8 cellular contexts compared by ENCODE assay signal in the genomic region with DNA sequence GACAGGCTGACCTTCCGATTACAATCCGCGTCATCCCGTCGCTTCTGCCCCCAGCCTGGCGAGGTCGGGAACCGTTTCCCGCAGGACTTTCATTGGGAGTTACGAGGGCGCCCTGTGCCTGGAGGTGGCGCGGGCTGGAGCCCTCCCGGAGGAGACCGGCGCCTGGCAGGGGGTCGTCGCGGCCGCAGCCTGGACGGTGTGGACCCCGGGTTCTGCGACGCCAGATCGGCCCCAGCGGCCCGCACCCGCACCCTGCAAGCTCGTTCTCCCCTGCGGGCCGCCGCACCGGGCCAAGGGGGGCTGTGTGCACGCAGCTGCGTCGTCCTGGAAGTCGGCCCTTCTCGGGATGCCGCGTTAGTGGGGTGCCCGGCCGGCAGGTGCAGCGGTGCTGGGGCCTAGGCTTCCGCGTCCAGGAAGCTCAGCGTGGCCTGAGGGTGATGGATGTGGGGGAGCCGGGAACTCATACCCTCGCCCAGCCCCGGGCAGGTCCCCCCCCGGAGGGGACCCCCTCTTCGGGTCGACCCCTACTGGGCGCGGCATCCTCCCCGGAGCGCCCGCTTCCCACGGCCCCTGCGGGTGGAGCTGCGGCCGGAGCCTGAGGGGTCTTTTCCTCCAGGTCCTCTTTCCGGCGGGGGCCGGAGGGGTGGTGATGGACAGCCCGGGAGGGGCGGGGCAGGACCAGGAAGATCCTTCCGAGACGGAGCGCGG.
A peak's percentile ranks its signal among the peaks of the same experiment; 100 is the strongest.
DNase-seq lines count a peak whose midpoint lies in the region; ATAC-seq, FAIRE-seq and TF ChIP-seq lines count a peak whose summit lies in the region.

No MANE protein-coding gene starts in this region.

- peaks cover 21 to 29% of the 10 kb centered on the region in 2 donors for H3K36me3 Mint-ChIP-seq in CD14-positive monocyte
- peaks cover 8% of the 10 kb centered on the region for H3K36me3 Mint-ChIP-seq in activated naive CD8-positive, alpha-beta T cell

- H3K36me3 ChIP-seq in iPS-18a (ENCODE audit: control insufficient read depth, low read depth, low read length), result no peaks in the 10 kb centered on the region

- peak overlapping the region; percentile 74 for H3K4me3 ChIP-seq in iPS-18a (ENCODE audit: low read length)

- H3K4me1 ChIP-seq in iPS-18a (ENCODE audit: control insufficient read depth, low read depth, low read length), result peaks cover 14% of the 10 kb centered on the region

- peak overlapping the region; percentile 97 to 100 (median 100) for H3K27ac Mint-ChIP-seq in CD14-positive monocyte
- peak overlapping the region; percentile 64 for H3K27ac Mint-ChIP-seq in activated naive CD8-positive, alpha-beta T cell

- DNase-seq in CD14-positive monocyte (ENCODE audit: low spot score) (no peak), HTR-8/SVneo (ENCODE audit: insufficient read length, low spot score) (peak; percentile 89), NCI-H1092 treated with DMSO at 0.1 percent for 48 hours (lab: John Stamatoyannopoulos, UW) (no peak), AG20443 (ENCODE audit: low spot score) (no peak)
- DNase-seq in stimulated activated CD4-positive, alpha-beta T cell treated with anti-CD3 and anti-CD28 coated beads, Interleukin-2, amount 100 ng/mL, for 24 hours, result peak; percentile 46 to 50

- no peak overlapping the region for H3K27ac ChIP-seq in iPS-18a (ENCODE audit: low read length)

- H3K9ac ChIP-seq in iPS-18a (ENCODE audit: low read length), result peak overlapping the region; percentile 30

- intact Hi-C loops in CD14-positive monocyte (cut with micrococcal nuclease), result loop anchor here in 1 of 2 donors (5.0 kb wide), 1 partner anchor 36 kb away; no protein-coding TSS in a partner anchor

- ATAC-seq in GM21360 (IDR thresholded peaks at IDR 0.05; ENCODE audit: unreplicated experiment), result peak; percentile 29

- peak overlapping the region; percentile 86 to 96 for H3K4me3 Mint-ChIP-seq in CD14-positive monocyte
- H3K4me3 Mint-ChIP-seq in activated naive CD8-positive, alpha-beta T cell, result peak overlapping the region; percentile 83

- peaks cover 0 to 3% (median 0%) of the 10 kb centered on the region in 3 donors for H3K27me3 Mint-ChIP-seq in CD14-positive monocyte (ENCODE audit: low read depth in 3 of 3)
- H3K27me3 Mint-ChIP-seq in activated naive CD8-positive, alpha-beta T cell, result no peaks in the 10 kb centered on the region

- no peak for TF ChIP-seq CTCF in CD14-positive monocyte (IDR thresholded peaks at IDR 0.05)

- H3K9me3 ChIP-seq in iPS-18a (ENCODE audit: control insufficient read depth, low read depth, low read length), result no peaks in the 10 kb centered on the region

- H3K27me3 ChIP-seq in iPS-18a (ENCODE audit: control insufficient read depth, insufficient read depth, low read length), result peaks cover 15% of the 10 kb centered on the region

- peak; percentile 20 for FAIRE-seq in HTR-8/SVneo (lab: Jason Lieb, UNC)

- H3K9me3 Mint-ChIP-seq in CD14-positive monocyte, result peaks cover 0 to 2% (median 0%) of the 10 kb centered on the region in 7 donors
- H3K9me3 Mint-ChIP-seq in activated naive CD8-positive, alpha-beta T cell (ENCODE audit: low read depth), result no peaks in the 10 kb centered on the region

- peaks cover 67% of the 10 kb centered on the region for H3K4me1 Mint-ChIP-seq in CD14-positive monocyte
- H3K4me1 Mint-ChIP-seq in activated naive CD8-positive, alpha-beta T cell (ENCODE audit: low read depth), result peaks cover 73% of the 10 kb centered on the region

Comparison
In these comparisons a context has a peak if more than half of its experiments do, and no peak if none do; other contexts are left out.
1. DNase-seq: peak in HTR-8/SVneo (single experiment) and stimulated activated CD4-positive, alpha-beta T cell treated with anti-CD3 and anti-CD28 coated beads, Interleukin-2, amount 100 ng/mL, for 24 hours (2 of 2); none in CD14-positive monocyte (single experiment), NCI-H1092 treated with DMSO at 0.1 percent for 48 hours (single experiment) and AG20443 (single experiment).